ENCODE assay signal across 8 cellular contexts in the genomic region with DNA sequence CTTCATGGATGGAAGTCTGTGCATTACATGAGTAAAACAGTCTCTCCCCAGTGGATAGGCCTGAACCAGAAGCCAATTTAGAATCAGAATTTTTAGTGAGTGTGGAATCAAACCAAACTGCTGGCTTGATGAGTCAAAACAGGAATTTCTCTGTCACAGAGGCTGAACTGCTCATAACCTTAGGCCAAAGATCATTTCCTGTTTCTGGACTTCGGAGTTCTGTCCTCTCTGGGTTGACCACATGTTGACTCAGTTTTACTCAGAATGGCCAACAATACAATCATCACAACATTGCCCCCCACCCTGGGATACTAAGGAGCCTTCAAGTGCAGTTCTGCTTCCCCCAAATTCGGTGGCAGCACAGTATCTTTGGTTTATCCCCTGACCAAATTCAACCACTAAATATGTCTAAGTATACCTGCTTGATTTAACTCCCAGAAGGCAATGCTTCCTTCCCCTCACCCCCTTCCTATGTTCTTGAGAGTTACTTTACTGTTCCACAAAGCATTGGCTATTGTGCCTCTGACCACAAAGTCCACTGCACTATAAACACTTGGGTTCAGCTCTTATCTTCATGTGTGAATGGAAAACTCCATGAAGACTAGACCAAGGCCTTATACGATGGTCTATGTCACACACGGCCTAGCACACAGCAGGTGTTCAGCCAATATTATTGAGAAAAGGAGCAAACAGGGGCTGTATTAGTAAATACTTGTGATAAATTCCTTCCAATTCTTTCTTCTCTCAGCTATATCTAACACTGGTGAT.
DNase-seq lines count a peak whose midpoint lies in the region; ATAC-seq and TF ChIP-seq lines count a peak whose summit lies in the region.
"Had no signal": no experiment of that assay in that cellular context is flagged by ENCODE, and none has a peak within 500 bp of the region (broad histone marks: within the 10 kb centered on the region; RNA-seq: fewer than 3 reads in every experiment).

No MANE protein-coding gene starts in this region.

- whole genome bisulfite sequencing in psoas muscle, 3 donors: 74 to 87% (median 77%) methylated on average over 4 of the region's 4 CpGs

- peak; percentile 77 for DNase-seq in M059J (ENCODE audit: low read depth)
- no peak for DNase-seq in stimulated activated effector memory CD8-positive, alpha-beta T cell treated with anti-CD3 and anti-CD28 coated beads, Interleukin-12 subunit alpha, Interleukin-12 subunit beta, amount 100 ng/mL, for 72 hours (ENCODE audit: low spot score in 2 of 2)
- DNase-seq in psoas muscle: no peak
- DNase-seq in glutamatergic neuron: no peak
- no peak for DNase-seq in DMS153 (lab: John Stamatoyannopoulos, UW)
- DNase-seq: nephron progenitor cell had no signal

- H3K4me1 Mint-ChIP-seq in stimulated activated effector memory CD8-positive, alpha-beta T cell treated with anti-CD3 and anti-CD28 coated beads, Interleukin-12 subunit alpha, Interleukin-12 subunit beta, amount 100 ng/mL, for 72 hours: no peaks in the 10 kb centered on the region
- peaks cover 25% of the 10 kb centered on the region for H3K4me1 Mint-ChIP-seq in glutamatergic neuron (ENCODE audit: low read depth, unreplicated experiment)

- H3K27ac Mint-ChIP-seq in stimulated activated effector memory CD8-positive, alpha-beta T cell treated with anti-CD3 and anti-CD28 coated beads, Interleukin-12 subunit alpha, Interleukin-12 subunit beta, amount 100 ng/mL, for 72 hours: no peak overlapping the region
- no peak overlapping the region for H3K27ac Mint-ChIP-seq in glutamatergic neuron (ENCODE audit: unreplicated experiment)
- H3K27ac Mint-ChIP-seq: nephron progenitor cell had no signal

- H3K4me1 ChIP-seq in psoas muscle: peaks cover 18% of the 10 kb centered on the region

- peaks cover 2% of the 10 kb centered on the region for H3K27me3 Mint-ChIP-seq in glutamatergic neuron (ENCODE audit: unreplicated experiment)

- no peak overlapping the region for H3K4me3 Mint-ChIP-seq in stimulated activated effector memory CD8-positive, alpha-beta T cell treated with anti-CD3 and anti-CD28 coated beads, Interleukin-12 subunit alpha, Interleukin-12 subunit beta, amount 100 ng/mL, for 72 hours
- no peak overlapping the region for H3K4me3 Mint-ChIP-seq in glutamatergic neuron (ENCODE audit: unreplicated experiment)
- H3K4me3 Mint-ChIP-seq: nephron progenitor cell had no signal

- H3K9me3 Mint-ChIP-seq in stimulated activated effector memory CD8-positive, alpha-beta T cell treated with anti-CD3 and anti-CD28 coated beads, Interleukin-12 subunit alpha, Interleukin-12 subunit beta, amount 100 ng/mL, for 72 hours: no peaks in the 10 kb centered on the region
- peaks cover 5% of the 10 kb centered on the region for H3K9me3 Mint-ChIP-seq in glutamatergic neuron (ENCODE audit: unreplicated experiment)
- H3K9me3 Mint-ChIP-seq: nephron progenitor cell had no signal

- ATAC-seq in GM19043 (IDR thresholded peaks at IDR 0.05; ENCODE audit: low read depth, unreplicated experiment) (peak; percentile 87), HG02763 (IDR thresholded peaks at IDR 0.05; ENCODE audit: unreplicated experiment) (peak; percentile 87), psoas muscle (no peak)
- peak; percentile 42 for ATAC-seq in stimulated activated effector memory CD8-positive, alpha-beta T cell treated with anti-CD3 and anti-CD28 coated beads, Interleukin-12 subunit alpha, Interleukin-12 subunit beta, amount 100 ng/mL, for 72 hours

- no peak overlapping the region for H3K4me3 ChIP-seq in psoas muscle

- TF ChIP-seq CTCF in psoas muscle (IDR thresholded peaks at IDR 0.05) (no peak), glutamatergic neuron (IDR thresholded peaks at IDR 0.05; ENCODE audit: partially characterized antibody, unreplicated experiment) (no peak)

- H3K36me3 ChIP-seq in psoas muscle (ENCODE audit: insufficient read depth in 1 of 2, low read depth in 1 of 2): no peaks in the 10 kb centered on the region

- H3K27ac ChIP-seq in psoas muscle: no peak overlapping the region

- intact Hi-C loops in psoas muscle (cut with DNase I): no loop called here

- H3K27me3 ChIP-seq in psoas muscle (ENCODE audit: insufficient read depth in 3 of 3, low read length in 2 of 3): no peaks in the 10 kb centered on the region

- H3K36me3 Mint-ChIP-seq in stimulated activated effector memory CD8-positive, alpha-beta T cell treated with anti-CD3 and anti-CD28 coated beads, Interleukin-12 subunit alpha, Interleukin-12 subunit beta, amount 100 ng/mL, for 72 hours: no peaks in the 10 kb centered on the region
- H3K36me3 Mint-ChIP-seq in glutamatergic neuron (ENCODE audit: unreplicated experiment): no peaks in the 10 kb centered on the region

- no peaks in the 10 kb centered on the region for H3K9me3 ChIP-seq in psoas muscle

Comparison
In these comparisons a context has a peak if more than half of its experiments do, and no peak if none do; other contexts are left out.
1. ATAC-seq: peak in GM19043 (single experiment), HG02763 (single experiment) and stimulated activated effector memory CD8-positive, alpha-beta T cell treated with anti-CD3 and anti-CD28 coated beads, Interleukin-12 subunit alpha, Interleukin-12 subunit beta, amount 100 ng/mL, for 72 hours (single experiment); none in psoas muscle (0 of 4).